Comparison of ENCODE assay signal across 1 cellular context in genomic region chr1:155909894-155910293, GRCh38.
TF ChIP-seq lines count a peak whose summit lies in the region.

No MANE protein-coding gene starts in this region.

TF ChIP-seq in GM12878, 131 proteins besides CTCF, POLR2A, EP300 and RAD21:
- TF ChIP-seq EED (IDR thresholded peaks at IDR 0.05; ENCODE audit: low read depth) (no peak), MLLT1 (IDR thresholded peaks at IDR 0.05) (0 out of 2 replicates have a peak, but pooled peaks have one; percentile 12)
TF ChIP-seq in GM12878: peak in this region for 1.
